Comparison of ENCODE assay signal across 14 cellular contexts in the genomic region with DNA sequence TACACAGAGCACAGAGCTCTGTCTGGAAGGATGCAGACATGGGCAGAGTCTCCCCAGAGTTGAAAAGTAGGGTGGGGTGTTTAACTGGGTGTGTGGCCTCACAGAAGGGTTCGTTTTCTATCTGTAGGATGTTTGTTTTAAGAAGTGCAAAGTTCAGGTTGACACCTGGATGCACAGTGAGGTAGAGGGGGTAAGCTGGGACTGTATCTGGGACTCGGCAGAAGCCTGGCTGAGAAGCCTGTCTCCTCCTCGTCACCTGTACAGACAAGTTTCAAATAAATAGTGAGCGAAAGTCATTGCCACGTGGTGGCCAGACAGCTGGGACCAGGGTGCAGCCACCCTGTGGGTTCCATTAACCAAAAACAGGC.
DNase-seq lines count a peak whose midpoint lies in the region; ATAC-seq and TF ChIP-seq lines count a peak whose summit lies in the region.
"Had no signal": no experiment of that assay in that cellular context is flagged by ENCODE, and none has a peak within 500 bp of the region (broad histone marks: within the 10 kb centered on the region; RNA-seq: fewer than 3 reads in every experiment).

No MANE protein-coding gene starts in this region.

- intact Hi-C loops in CD8-positive, alpha-beta T cell (cut with DNase I, micrococcal nuclease): loop anchor here in 1 of 2 experiments (5.0 kb wide), 1 partner anchor 154 kb away; no protein-coding TSS in a partner anchor

- peak overlapping the region; percentile 96 for H3K27ac Mint-ChIP-seq in CD8-positive, alpha-beta T cell
- peak overlapping the region; percentile 22 to 88 (median 80) for H3K27ac Mint-ChIP-seq in brain
- peak overlapping the region in 8 of 10 donors; percentile 15 to 99 (median 70) for H3K27ac Mint-ChIP-seq in naive thymus-derived CD8-positive, alpha-beta T cell

- H3K9me3 Mint-ChIP-seq in CD8-positive, alpha-beta T cell: no peaks in the 10 kb centered on the region
- peaks cover 0 to 3% (median 0%) of the 10 kb centered on the region in 5 experiments for H3K9me3 Mint-ChIP-seq in brain
- H3K9me3 Mint-ChIP-seq in naive thymus-derived CD8-positive, alpha-beta T cell: no peaks in the 10 kb centered on the region

- no peaks in the 10 kb centered on the region for H3K36me3 Mint-ChIP-seq in CD8-positive, alpha-beta T cell
- no peaks in the 10 kb centered on the region for H3K36me3 Mint-ChIP-seq in brain
- H3K36me3 Mint-ChIP-seq in naive thymus-derived CD8-positive, alpha-beta T cell: no peaks in the 10 kb centered on the region

- H3K27me3 ChIP-seq in CD8-positive, alpha-beta T cell (ENCODE audit: insufficient read depth, low read length): no peaks in the 10 kb centered on the region

- H3K36me3 ChIP-seq in CD8-positive, alpha-beta T cell (ENCODE audit: insufficient read depth, low read length): no peaks in the 10 kb centered on the region

- H3K4me1 ChIP-seq in CD8-positive, alpha-beta T cell (ENCODE audit: insufficient read depth, low read length): peaks cover 55% of the 10 kb centered on the region

- CTCF ChIA-PET in CD8-positive, alpha-beta T cell (lab: Charles Lee): interaction anchor here (0.6 kb wide), 1 partner anchor 17 kb away, joined by 3 read pairs; no protein-coding TSS in a partner anchor

- H3K4me1 Mint-ChIP-seq in CD8-positive, alpha-beta T cell (ENCODE audit: low read depth): peaks cover 50% of the 10 kb centered on the region
- H3K4me1 Mint-ChIP-seq in brain: peaks cover 83% of the 10 kb centered on the region
- H3K4me1 Mint-ChIP-seq in naive thymus-derived CD8-positive, alpha-beta T cell: peaks cover 30 to 63% (median 51%) of the 10 kb centered on the region in 4 donors

- POLR2A ChIA-PET in CD8-positive, alpha-beta T cell (lab: Charles Lee): no interaction called here
- POLR2A ChIA-PET in naive thymus-derived CD8-positive, alpha-beta T cell (lab: Charles Lee): no interaction called here

- H3K9me3 ChIP-seq in CD8-positive, alpha-beta T cell (ENCODE audit: low read length): no peaks in the 10 kb centered on the region

- H3K4me3 ChIP-seq in CD8-positive, alpha-beta T cell (ENCODE audit: low read depth, low read length): no peak overlapping the region

- TF ChIP-seq CTCF in CD8-positive, alpha-beta T cell (IDR thresholded peaks at IDR 0.05): no peak
- no peak for TF ChIP-seq CTCF in brain (conservative IDR thresholded peaks at IDR 0.05)

- no peak for ATAC-seq in CD8-positive, alpha-beta T cell
- no peak for ATAC-seq in naive thymus-derived CD8-positive, alpha-beta T cell
- ATAC-seq in GM19351 (IDR thresholded peaks at IDR 0.05; ENCODE audit: unreplicated experiment): no peak

- H3K4me3 Mint-ChIP-seq in CD8-positive, alpha-beta T cell: no peak overlapping the region
- no peak overlapping the region for H3K4me3 Mint-ChIP-seq in brain
- peak overlapping the region in 4 of 10 donors; percentile 11 to 61 (median 40) for H3K4me3 Mint-ChIP-seq in naive thymus-derived CD8-positive, alpha-beta T cell

- no peaks in the 10 kb centered on the region for H3K27me3 Mint-ChIP-seq in CD8-positive, alpha-beta T cell (ENCODE audit: low read depth)
- peaks cover 4% of the 10 kb centered on the region for H3K27me3 Mint-ChIP-seq in brain
- no peaks in the 10 kb centered on the region for H3K27me3 Mint-ChIP-seq in naive thymus-derived CD8-positive, alpha-beta T cell

- no peak overlapping the region for H3K27ac ChIP-seq in CD8-positive, alpha-beta T cell (ENCODE audit: low read depth, low read length)

- DNase-seq in DMS53 (lab: John Stamatoyannopoulos, UW) (peak; percentile 8), DMS53 treated with DMSO at 0.1 percent for 48 hours (lab: John Stamatoyannopoulos, UW; ENCODE audit: unreplicated experiment) (no peak), anterior cingulate cortex (lab: John Stamatoyannopoulos, UW) (no peak), NCI-H2029 treated with DMSO at 0.1 percent for 48 hours (lab: John Stamatoyannopoulos, UW) (no peak)
- DNase-seq in CD8-positive, alpha-beta T cell: no peak
- DNase-seq in naive thymus-derived CD8-positive, alpha-beta T cell: no peak
- DNase-seq: 8988T, DMS79, GOT3, KBM-7, OCI-M1, SIG-M5 had no signal
